In genomic region chr14:99244299-99244959, GRCh38 we compare ENCODE assay signal across 14 cellular contexts. TPM values are rescaled to one million over a fixed set of nuclear protein-coding genes. Genes with fewer than 3 reads are reported as not detected.
DNase-seq lines count a peak whose midpoint lies in the region; ATAC-seq and TF ChIP-seq lines count a peak whose summit lies in the region.
"Had no signal": no experiment of that assay in that cellular context is flagged by ENCODE, and none has a peak within 500 bp of the region (broad histone marks: within the 10 kb centered on the region; RNA-seq: fewer than 3 reads in every experiment).

No MANE protein-coding gene starts in this region.

- no peaks in the 10 kb centered on the region for H3K27me3 Mint-ChIP-seq in CD4-positive, alpha-beta memory T cell
- H3K27me3 Mint-ChIP-seq in effector memory CD8-positive, alpha-beta T cell = no peaks in the 10 kb centered on the region
- peaks cover 84% of the 10 kb centered on the region for H3K27me3 Mint-ChIP-seq in nephron (ENCODE audit: low read depth)

- peaks cover 14% of the 10 kb centered on the region for H3K36me3 ChIP-seq in CD4-positive, alpha-beta memory T cell (ENCODE audit: insufficient read depth, low read length)
- H3K36me3 ChIP-seq in SJCRH30 = no peaks in the 10 kb centered on the region
- H3K36me3 ChIP-seq: BLaER1 had no signal

- H3K4me3 Mint-ChIP-seq in CD4-positive, alpha-beta memory T cell = peak overlapping the region; percentile 86 to 99 (median 90)
- H3K4me3 Mint-ChIP-seq in effector memory CD8-positive, alpha-beta T cell = peak overlapping the region; percentile 94 to 99
- peak overlapping the region; percentile 75 to 80 (median 77) for H3K4me3 Mint-ChIP-seq in nephron

- CTCF ChIA-PET in CD4-positive, alpha-beta memory T cell (lab: Charles Lee; ENCODE audit: partially characterized antibody) = interaction anchor here (1.3 to 12.8 kb wide), 6 partner anchors 10 to 55 kb away, joined by 4 to 181 read pairs (median 14); partner anchors contain the start of gene BCL11B

- H3K9me3 ChIP-seq in CD4-positive, alpha-beta memory T cell (ENCODE audit: control insufficient read depth in 1 of 2, low read length in 2 of 2) = no peaks in the 10 kb centered on the region
- no peaks in the 10 kb centered on the region for H3K9me3 ChIP-seq in SJCRH30 (replicated peaks)
- H3K9me3 ChIP-seq: BLaER1 had no signal

- H3K4me1 Mint-ChIP-seq in CD4-positive, alpha-beta memory T cell = peaks cover 67 to 89% (median 80%) of the 10 kb centered on the region in 4 donors
- peaks cover 77 to 79% of the 10 kb centered on the region in 2 donors for H3K4me1 Mint-ChIP-seq in effector memory CD8-positive, alpha-beta T cell (ENCODE audit: low read depth in 2 of 2)
- peaks cover 80% of the 10 kb centered on the region for H3K4me1 Mint-ChIP-seq in nephron

- peak overlapping the region; percentile 98 for H3K27ac ChIP-seq in CD4-positive, alpha-beta memory T cell (ENCODE audit: low read depth, low read length)
- peak overlapping the region; percentile 98 for H3K27ac ChIP-seq in SJCRH30
- H3K27ac ChIP-seq: BLaER1 had no signal

- peaks cover 37 to 77% of the 10 kb centered on the region in 2 donors for H3K36me3 Mint-ChIP-seq in CD4-positive, alpha-beta memory T cell
- H3K36me3 Mint-ChIP-seq in effector memory CD8-positive, alpha-beta T cell (ENCODE audit: insufficient read depth) = peaks cover 98% of the 10 kb centered on the region
- no peaks in the 10 kb centered on the region for H3K36me3 Mint-ChIP-seq in nephron (ENCODE audit: low read depth)

- H3K4me3 ChIP-seq in CD4-positive, alpha-beta memory T cell (ENCODE audit: low read length in 2 of 2) = peak overlapping the region; percentile 13 to 60
- peak overlapping the region; percentile 63 for H3K4me3 ChIP-seq in SJCRH30
- H3K4me3 ChIP-seq: BLaER1, K562 had no signal

- TF ChIP-seq CTCF in nephron (IDR thresholded peaks at IDR 0.05; ENCODE audit: unreplicated experiment in 3 of 3) = no peak

- H3K4me1 ChIP-seq in CD4-positive, alpha-beta memory T cell (ENCODE audit: insufficient read depth, low read length) = peaks cover 91% of the 10 kb centered on the region
- H3K4me1 ChIP-seq in SJCRH30 = peaks cover 31% of the 10 kb centered on the region

- peaks cover 0 to 19% (median 0%) of the 10 kb centered on the region in 8 donors for H3K9me3 Mint-ChIP-seq in CD4-positive, alpha-beta memory T cell
- H3K9me3 Mint-ChIP-seq in effector memory CD8-positive, alpha-beta T cell = no peaks in the 10 kb centered on the region
- no peaks in the 10 kb centered on the region for H3K9me3 Mint-ChIP-seq in nephron

- POLR2A ChIA-PET in CD4-positive, alpha-beta memory T cell (lab: Charles Lee; ENCODE audit: partially characterized antibody) = interaction anchor here (0.7 to 87.2 kb wide), 9 partner anchors 0 to 1267 kb away, joined by 3 to 6015 read pairs (median 4); partner anchors contain the start of gene BCL11B

- intact Hi-C loops in CD4-positive, alpha-beta memory T cell (cut with micrococcal nuclease) = loop anchor here (1.0 kb wide), 1 partner anchor 11 kb away; no protein-coding TSS in a partner anchor
- intact Hi-C loops in posterior vena cava (cut with DNase I) = no loop called here

- no peak for ATAC-seq in effector memory CD8-positive, alpha-beta T cell (replicated peaks)
- ATAC-seq: K562 had no signal

- no peaks in the 10 kb centered on the region for H3K27me3 ChIP-seq in CD4-positive, alpha-beta memory T cell (ENCODE audit: insufficient read depth, low read length)
- no peaks in the 10 kb centered on the region for H3K27me3 ChIP-seq in SJCRH30

- H3K27ac Mint-ChIP-seq in CD4-positive, alpha-beta memory T cell = peak overlapping the region; percentile 98 to 99 (median 99)
- H3K27ac Mint-ChIP-seq in effector memory CD8-positive, alpha-beta T cell = peak overlapping the region; percentile 98 to 99
- peak overlapping the region; percentile 74 to 88 (median 84) for H3K27ac Mint-ChIP-seq in nephron

- DNase-seq in CD4-positive, alpha-beta memory T cell = no peak
- no peak for DNase-seq in SJCRH30
- peak in 1 of 3 experiments; percentile 16 for DNase-seq in effector memory CD8-positive, alpha-beta T cell
- DNase-seq in NCI-H146 (lab: John Stamatoyannopoulos, UW) = no peak
- no peak for DNase-seq in AML-193 (lab: John Stamatoyannopoulos, UW)
- DNase-seq in posterior vena cava (ENCODE audit: low spot score) = no peak
- DNase-seq in stimulated activated CD8-positive, alpha-beta memory T cell treated with anti-CD3 and anti-CD28 coated beads, Interleukin-4, amount 100 ng/mL, for 48 hours = no peak
- DNase-seq: activated CD4-positive, alpha-beta T cell treated with anti-CD3 and anti-CD28 coated beads for 4 hours; amniotic stem cell; NCI-H1436; NCI-H524 had no signal

RNA-seq across cellular contexts. Expression of gene BCL11B, which starts 27.6 kb away (rescaled TPM):
- 100 to 1,000 TPM; 163 to 165 TPM for total RNA-seq in CD4-positive, alpha-beta memory T cell
- polyA plus RNA-seq in CD4-positive, alpha-beta memory T cell = 10 to 100 TPM in 1 of 2 donors, 1 to 10 TPM in 1; 2.6 to 11.6 TPM
- 1.7 and 2.2 TPM in 2 replicates for total RNA-seq in SJCRH30 (2014; rRNA removed; shearing (Covaris generic))
- total RNA-seq in posterior vena cava = 1 to 10 TPM in 1 of 2 donors, under 1 TPM in 1; 0.43 to 1.5 TPM
- polyA plus RNA-seq: K562 had no signal

Comparison
In these comparisons a context has a peak if more than half of its experiments do, and no peak if none do; other contexts are left out.
1. RNA of gene BCL11B, which starts 27.6 kb away (total RNA-seq): 163 to 165 TPM in CD4-positive, alpha-beta memory T cell; 1.7 to 2.2 TPM in SJCRH30 and 0.43 to 1.5 TPM in posterior vena cava; every median in the first group is over 10 times any median in the second.
2. Peak in every context shown above with its lines, with median percentiles within 50 percentile points of each other: H3K27ac Mint-ChIP-seq and H3K4me3 Mint-ChIP-seq.